ENCODE assay signal across 9 cellular contexts in genomic region chr15:36601497-36601932, GRCh38. TPM values are rescaled to one million over a fixed set of nuclear protein-coding genes. Genes with fewer than 3 reads are reported as not detected.
A peak's percentile ranks its signal among the peaks of the same experiment; 100 is the strongest.
DNase-seq lines count a peak whose midpoint lies in the region; ATAC-seq and TF ChIP-seq lines count a peak whose summit lies in the region.
"Had no signal": no experiment of that assay in that cellular context is flagged by ENCODE, and none has a peak within 500 bp of the region (broad histone marks: within the 10 kb centered on the region; RNA-seq: fewer than 3 reads in every experiment).

No MANE protein-coding gene starts in this region.

- peak; percentile 67 for ATAC-seq in GM21528 (IDR thresholded peaks at IDR 0.05; ENCODE audit: low FRiP score, unreplicated experiment)
- ATAC-seq in upper lobe of left lung (ENCODE audit: low FRiP score in 2 of 2), result peak; percentile 71 to 91

- H3K36me3 ChIP-seq in left ventricle myocardium inferior, result no peaks in the 10 kb centered on the region
- no peaks in the 10 kb centered on the region for H3K36me3 ChIP-seq in upper lobe of left lung
- H3K36me3 ChIP-seq: SJCRH30 had no signal

- H3K27ac ChIP-seq in RWPE1 (no peak overlapping the region), left ventricle myocardium inferior (replicated peaks) (peak overlapping the region; percentile 89), upper lobe of left lung (no peak overlapping the region)
- H3K27ac ChIP-seq: SJCRH30 had no signal

- peak overlapping the region; percentile 57 for H3K4me3 ChIP-seq in left ventricle myocardium inferior
- no peak overlapping the region for H3K4me3 ChIP-seq in upper lobe of left lung
- H3K4me3 ChIP-seq: SJCRH30 had no signal

- 83 to 92% methylated on average over 4 of the region's 4 CpGs for WGBS in upper lobe of left lung, 2 donors

- no peak for TF ChIP-seq EP300 in upper lobe of left lung (IDR thresholded peaks at IDR 0.05)

- peaks cover 55% of the 10 kb centered on the region for H3K4me1 ChIP-seq in left ventricle myocardium inferior
- H3K4me1 ChIP-seq in upper lobe of left lung, result no peaks in the 10 kb centered on the region

- no peaks in the 10 kb centered on the region for H3K27me3 ChIP-seq in left ventricle myocardium inferior (ENCODE audit: low read depth)
- H3K27me3 ChIP-seq in upper lobe of left lung, result no peaks in the 10 kb centered on the region
- H3K27me3 ChIP-seq: SJCRH30 had no signal

- CTCF ChIA-PET in RWPE1 (lab: Yijun Ruan, JAX), result no interaction called here

- DNase-seq in RWPE1 (ENCODE audit: low spot score) (peak; percentile 33), left ventricle myocardium inferior (peak; percentile 47), upper lobe of left lung (no peak), COLO668 (lab: John Stamatoyannopoulos, UW; ENCODE audit: unreplicated experiment) (no peak), SW480 (ENCODE audit: low spot score) (no peak), NCI-H2107 (lab: John Stamatoyannopoulos, UW) (no peak)
- DNase-seq in activated effector memory CD4-positive, alpha-beta T cell treated with anti-CD3 and anti-CD28 coated beads, Interleukin-2, amount 50 U/mL, for 16 hours, result no peak
- DNase-seq: SJCRH30 had no signal

- no peaks in the 10 kb centered on the region for H3K9me3 ChIP-seq in left ventricle myocardium inferior (replicated peaks)
- H3K9me3 ChIP-seq in upper lobe of left lung, result no peaks in the 10 kb centered on the region
- H3K9me3 ChIP-seq: SJCRH30 had no signal

- no peak for TF ChIP-seq POLR2A in upper lobe of left lung (IDR thresholded peaks at IDR 0.05)

- TF ChIP-seq CTCF in RWPE1 (conservative IDR thresholded peaks at IDR 0.05; ENCODE audit: low read depth), result no peak
- no peak for TF ChIP-seq CTCF in left ventricle myocardium inferior (IDR thresholded peaks at IDR 0.05; ENCODE audit: borderline replicate concordance)
- no peak for TF ChIP-seq CTCF in upper lobe of left lung (IDR thresholded peaks at IDR 0.05)

- intact Hi-C loops in left ventricle myocardium inferior (cut with micrococcal nuclease), result no loop called here

- POLR2A ChIA-PET in RWPE1 (lab: Yijun Ruan, JAX; ENCODE audit: low non-redundant PET), result no interaction called here

RNA-seq across cellular contexts. Expression of gene CDIN1, which starts 22.1 kb away (rescaled TPM):
- total RNA-seq in left ventricle myocardium inferior (179 TPM), upper lobe of left lung (10 to 100 TPM in 2 of 6 donors, 1 to 10 TPM in 4; 2.6 to 10.5 (median 6.9) TPM)

Comparison
In these comparisons a context has a peak if more than half of its experiments do, and no peak if none do; other contexts are left out.
1. DNase-seq: peak in RWPE1 (single experiment) and left ventricle myocardium inferior (single experiment); none in upper lobe of left lung (0 of 2), COLO668 (single experiment), SW480 (single experiment), NCI-H2107 (single experiment) and activated effector memory CD4-positive, alpha-beta T cell treated with anti-CD3 and anti-CD28 coated beads, Interleukin-2, amount 50 U/mL, for 16 hours (single experiment).
2. RNA of gene CDIN1, which starts 22.1 kb away (total RNA-seq): 179 TPM in left ventricle myocardium inferior (single experiment); 2.6 to 10.5 TPM in upper lobe of left lung; every median in the first group is over 10 times any median in the second.